Comparison of ENCODE assay signal across 9 cellular contexts in genomic region chr17:9529033-9529748, GRCh38. TPM values are rescaled to one million over a fixed set of nuclear protein-coding genes. Genes with fewer than 3 reads are reported as not detected.
DNase-seq lines count a peak whose midpoint lies in the region; ATAC-seq, FAIRE-seq and TF ChIP-seq lines count a peak whose summit lies in the region.
"Had no signal": no experiment of that assay in that cellular context is flagged by ENCODE, and none has a peak within 500 bp of the region (broad histone marks: within the 10 kb centered on the region; RNA-seq: fewer than 3 reads in every experiment).

No MANE protein-coding gene starts in this region.

- no peak overlapping the region for H3K27ac ChIP-seq in neural cell (ENCODE audit: low read length)
- H3K27ac ChIP-seq: neutrophil had no signal

- no peak for TF ChIP-seq EP300 in neural cell (conservative IDR thresholded peaks at IDR 0.05; ENCODE audit: poor library complexity, severe bottlenecking)

- no peaks in the 10 kb centered on the region for H3F3A ChIP-seq in neural cell (ENCODE audit: insufficient read depth, low read length, poor library complexity, severe bottlenecking)

- no peak for ATAC-seq in HG02588 (IDR thresholded peaks at IDR 0.05; ENCODE audit: unreplicated experiment)

- no peak overlapping the region for H3K9ac ChIP-seq in neural cell (ENCODE audit: low read length)

- no peaks in the 10 kb centered on the region for H3K9me3 ChIP-seq in neural cell (ENCODE audit: low read length)
- H3K9me3 ChIP-seq: neutrophil had no signal

- no peaks in the 10 kb centered on the region for H3K79me2 ChIP-seq in neural cell (replicated peaks; ENCODE audit: insufficient read depth, low read length)

- H3K9me2 ChIP-seq in neural cell (ENCODE audit: insufficient read depth, low read length) = no peaks in the 10 kb centered on the region

- H3K4me3 ChIP-seq in GM06990 (replicated peaks; ENCODE audit: low read depth, low read length) (no peak overlapping the region), bronchial epithelial cell (ENCODE audit: low read depth, low read length) (no peak overlapping the region), neural cell (ENCODE audit: low read length) (no peak overlapping the region)
- H3K4me3 ChIP-seq in Jurkat, Clone E6-1 (ENCODE audit: low read length) = no peak overlapping the region

- no peak overlapping the region for H3K4me2 ChIP-seq in neural cell (ENCODE audit: low read length)

- peak; percentile 62 for TF ChIP-seq CTCF in GM06990 (IDR thresholded peaks at IDR 0.05; ENCODE audit: insufficient read depth, low read length, poor library complexity, severe bottlenecking)
- peak; percentile 33 for TF ChIP-seq CTCF in bronchial epithelial cell (IDR thresholded peaks at IDR 0.05; ENCODE audit: insufficient read depth, low read length, severe bottlenecking)
- peak; percentile 85 for TF ChIP-seq CTCF in neural cell (IDR thresholded peaks at IDR 0.05; ENCODE audit: poor library complexity, severe bottlenecking)

- no peak for DNase-seq in GM06990 (ENCODE audit: extremely low read depth, insufficient read length)
- DNase-seq in Jurkat, Clone E6-1 (ENCODE audit: low read depth, low spot score) = peak; percentile 20
- peak; percentile 19 for DNase-seq in bronchial epithelial cell (ENCODE audit: low read depth)
- no peak for DNase-seq in NCI-H524 treated with DMSO at 0.1 percent for 48 hours (lab: John Stamatoyannopoulos, UW)
- no peak for DNase-seq in UCSD-AML1 (lab: John Stamatoyannopoulos, UW; ENCODE audit: unreplicated experiment)

- no peaks in the 10 kb centered on the region for H3K36me3 ChIP-seq in GM06990 (ENCODE audit: control insufficient read depth, insufficient read depth, low read length)
- H3K36me3 ChIP-seq in bronchial epithelial cell (ENCODE audit: control insufficient read depth, insufficient read depth, low read length) = no peaks in the 10 kb centered on the region
- no peaks in the 10 kb centered on the region for H3K36me3 ChIP-seq in neural cell (ENCODE audit: insufficient read depth, low read length)

- TF ChIP-seq RAD21 in neural cell (conservative IDR thresholded peaks at IDR 0.05) = peak; percentile 86

- H4K20me1 ChIP-seq in neural cell (ENCODE audit: insufficient read depth) = no peaks in the 10 kb centered on the region

- no peak overlapping the region for H2AFZ ChIP-seq in neural cell (ENCODE audit: low read depth, low read length)

- H3K27me3 ChIP-seq in GM06990 (replicated peaks; ENCODE audit: control insufficient read depth, insufficient read depth, low read length) (no peaks in the 10 kb centered on the region), bronchial epithelial cell (ENCODE audit: control insufficient read depth, insufficient read depth, low read length) (no peaks in the 10 kb centered on the region), neural cell (ENCODE audit: insufficient read depth, low read depth, low read length) (no peaks in the 10 kb centered on the region)
- H3K27me3 ChIP-seq: neutrophil had no signal

- FAIRE-seq in bronchial epithelial cell (lab: Jason Lieb, UNC) = no peak

TF ChIP-seq in neural cell, 6 proteins besides CTCF, POLR2A, EP300 and RAD21:
- TF ChIP-seq TAF1 (IDR thresholded peaks at IDR 0.05; ENCODE audit: low read depth) (no peak), SMC3 (conservative IDR thresholded peaks at IDR 0.05; ENCODE audit: poor library complexity) (peak; percentile 78)
TF ChIP-seq in neural cell: peak in this region for 1.

RNA-seq across cellular contexts. Expression of gene STX8, which starts 46.4 kb away (rescaled TPM):
- 98.1 TPM for polyA plus RNA-seq in Jurkat, Clone E6-1 (2012; ENCODE audit: insufficient read depth, insufficient read length)
- total RNA-seq in bronchial epithelial cell = 58.4 and 107 TPM in 2 replicates
- 78.3 and 100 TPM in 2 replicates for polyA plus RNA-seq in neural cell
- polyA minus RNA-seq in neural cell = 53.6 and 56.7 TPM in 2 replicates

RNA-seq across cellular contexts. Expression of gene CFAP52, which starts 47.3 kb away (rescaled TPM):
- not detected for polyA plus RNA-seq in Jurkat, Clone E6-1 (2012; ENCODE audit: insufficient read depth, insufficient read length)
- not detected in 2 replicates for total RNA-seq in bronchial epithelial cell
- polyA plus RNA-seq in neural cell = 1.9 TPM in 1 of 2 replicates, not detected in the other
- 1.0 TPM in 1 of 2 replicates, not detected in the other for polyA minus RNA-seq in neural cell
- total RNA-seq: T-helper 1 cell treated with Interleukin-12 subunit alpha and Interleukin-12 subunit beta and Interleukin-4 antibody, amounts not matched to agents 30 ng/mL and 1 ng/mL, for 36 hours had no signal

Comparison
In these comparisons a context has a peak if more than half of its experiments do, and no peak if none do; other contexts are left out.
1. DNase-seq: peak in Jurkat, Clone E6-1 (single experiment) and bronchial epithelial cell (single experiment); none in GM06990 (single experiment), NCI-H524 treated with DMSO at 0.1 percent for 48 hours (single experiment) and UCSD-AML1 (single experiment).
2. CTCF ChIP-seq: peak in every context shown above with its lines; median percentile 85 in neural cell; 62 in GM06990; 33 in bronchial epithelial cell.